9 cellular contexts compared by ENCODE assay signal in the genomic region with DNA sequence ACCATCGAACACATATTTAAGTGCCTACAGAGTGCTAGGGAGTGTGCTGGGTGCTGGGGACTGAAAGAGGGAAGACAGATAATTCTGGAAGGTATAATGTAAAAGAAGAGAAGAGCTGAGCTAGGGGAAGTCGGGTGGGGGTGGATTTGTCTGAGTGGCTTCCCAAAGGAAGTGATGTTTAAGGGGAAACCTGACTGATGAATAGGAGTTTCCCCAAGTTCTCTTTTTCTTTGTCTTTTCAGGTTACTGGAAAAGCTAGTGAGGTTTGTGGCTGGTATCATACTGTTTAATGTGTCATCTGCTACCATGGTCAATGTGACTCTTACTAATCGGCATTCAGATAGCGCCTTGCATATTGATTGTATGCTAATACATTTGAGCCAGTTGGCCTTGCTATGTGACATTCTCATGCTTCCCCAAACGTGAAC.
A peak's percentile ranks its signal among the peaks of the same experiment; 100 is the strongest.
DNase-seq lines count a peak whose midpoint lies in the region; ATAC-seq, FAIRE-seq and TF ChIP-seq lines count a peak whose summit lies in the region.
"Had no signal": no experiment of that assay in that cellular context is flagged by ENCODE, and none has a peak within 500 bp of the region (broad histone marks: within the 10 kb centered on the region; RNA-seq: fewer than 3 reads in every experiment).

No MANE protein-coding gene starts in this region.

- H3K4me1 ChIP-seq in psoas muscle, result peaks cover 5% of the 10 kb centered on the region

- DNase-seq in ACHN (peak; percentile 28), GM19239 (ENCODE audit: insufficient read length, low spot score) (no peak), psoas muscle (no peak), NCI-H2107 treated with DMSO at 0.1 percent for 48 hours (lab: John Stamatoyannopoulos, UW; ENCODE audit: unreplicated experiment) (no peak), posterior vena cava (ENCODE audit: low spot score) (no peak), H54 (ENCODE audit: insufficient read length, low spot score) (no peak)
- no peak for DNase-seq in central memory CD8-positive, alpha-beta T cell (ENCODE audit: low spot score in 2 of 2)
- DNase-seq: EL had no signal

- no peaks in the 10 kb centered on the region for H3K27me3 ChIP-seq in psoas muscle (ENCODE audit: insufficient read depth in 3 of 3, low read length in 2 of 3)

- H3K4me3 Mint-ChIP-seq in central memory CD8-positive, alpha-beta T cell, result peak overlapping the region; percentile 72

- TF ChIP-seq CTCF in psoas muscle (IDR thresholded peaks at IDR 0.05), result no peak

- 73 to 77% (median 74%) methylated on average over 5 of the region's 5 CpGs for WGBS in psoas muscle, 3 donors

- no peaks in the 10 kb centered on the region for H3K36me3 ChIP-seq in psoas muscle (ENCODE audit: insufficient read depth in 1 of 2, low read depth in 1 of 2)

- no peaks in the 10 kb centered on the region for H3K9me3 ChIP-seq in psoas muscle

- H3K4me1 Mint-ChIP-seq in central memory CD8-positive, alpha-beta T cell, result peaks cover 46% of the 10 kb centered on the region

- no peak for TF ChIP-seq POLR2A in H54 (IDR thresholded peaks at IDR 0.05; ENCODE audit: low read depth, low read length)

- peak; percentile 56 for ATAC-seq in HG03108 (IDR thresholded peaks at IDR 0.05; ENCODE audit: unreplicated experiment)
- no peak for ATAC-seq in central memory CD8-positive, alpha-beta T cell (replicated peaks; ENCODE audit: extremely low read depth, poor library complexity, severe bottlenecking)
- ATAC-seq in psoas muscle, result no peak

- in situ Hi-C loops in ACHN (cut with HindIII; ENCODE audit: low pct_ligation_motif_present, low pct_unique_long_range_greater_than_20kb, low sequenced_read_pairs), result no loop called here

- no peaks in the 10 kb centered on the region for H3K27me3 Mint-ChIP-seq in central memory CD8-positive, alpha-beta T cell

- H3K4me3 ChIP-seq in psoas muscle, result no peak overlapping the region

- H3K27ac ChIP-seq in psoas muscle, result no peak overlapping the region

- peaks cover 8% of the 10 kb centered on the region for H3K36me3 Mint-ChIP-seq in central memory CD8-positive, alpha-beta T cell (ENCODE audit: insufficient read depth)

- H3K9me3 Mint-ChIP-seq in central memory CD8-positive, alpha-beta T cell, result no peaks in the 10 kb centered on the region

- peak overlapping the region; percentile 86 for H3K27ac Mint-ChIP-seq in central memory CD8-positive, alpha-beta T cell (ENCODE audit: low read depth)

- intact Hi-C loops in psoas muscle (cut with DNase I) (no loop called here), posterior vena cava (cut with DNase I) (no loop called here)

- peak; percentile 60 for FAIRE-seq in GM19239 (lab: Jason Lieb, UNC)
- no peak for FAIRE-seq in H54 (lab: Jason Lieb, UNC)
